In genomic region chr3:33439421-33440327, GRCh38 we compare ENCODE assay signal across 8 cellular contexts. TPM values are rescaled to one million over a fixed set of nuclear protein-coding genes. Genes with fewer than 3 reads are reported as not detected.
DNase-seq lines count a peak whose midpoint lies in the region; ATAC-seq and TF ChIP-seq lines count a peak whose summit lies in the region.

No MANE protein-coding gene starts in this region.

- POLR2A ChIA-PET in AG04449 (lab: Yijun Ruan, JAX), result interaction anchor here (0.8 to 1.1 kb wide), 2 partner anchors 45 to 308 kb away, joined by 3 read pairs; no protein-coding TSS in a partner anchor
- POLR2A ChIA-PET in Panc1 (lab: Charles Lee), result interaction anchor here (0.7 kb wide), 1 partner anchor 105 kb away, joined by 3 read pairs; no protein-coding TSS in a partner anchor

- H3K9me3 ChIP-seq in Panc1 (ENCODE audit: control insufficient read depth, insufficient read depth, low read depth, low read length) (no peaks in the 10 kb centered on the region), neutrophil (no peaks in the 10 kb centered on the region), tibial nerve (no peaks in the 10 kb centered on the region)

- no TSS peak for BruUV-seq in Panc1 (replicated peaks; lab: Mats Ljungman, UMichigan)

- H3K27me3 ChIP-seq in Panc1 (ENCODE audit: control insufficient read depth, insufficient read depth, low read length), result no peaks in the 10 kb centered on the region
- no peaks in the 10 kb centered on the region for H3K27me3 ChIP-seq in neutrophil
- no peaks in the 10 kb centered on the region for H3K27me3 ChIP-seq in tibial nerve

- intact Hi-C loops in Panc1 (cut with micrococcal nuclease; ENCODE audit: unreplicated experiment), result no loop called here

- TF ChIP-seq CTCF in AG04449 (IDR thresholded peaks at IDR 0.05; ENCODE audit: insufficient read depth, low read length, missing control alignments), result peak; percentile 27
- peak; percentile 36 for TF ChIP-seq CTCF in Panc1 (IDR thresholded peaks at IDR 0.05)
- TF ChIP-seq CTCF in neutrophil (IDR thresholded peaks at IDR 0.05), result no peak
- TF ChIP-seq CTCF in tibial nerve (IDR thresholded peaks at IDR 0.05), result peak; percentile 20 to 62 (median 58)

- peak; percentile 1 for ATAC-seq in GM18499 (IDR thresholded peaks at IDR 0.05; ENCODE audit: insufficient read depth, unreplicated experiment)
- peak; percentile 14 for ATAC-seq in HG02938 (IDR thresholded peaks at IDR 0.05; ENCODE audit: unreplicated experiment)
- ATAC-seq in Panc1, result peak; percentile 2; the same call in 1 of the 2 replicates

- no peak for DNase-seq in AG04449 (ENCODE audit: low read depth, low spot score)
- no peak for DNase-seq in Panc1 (ENCODE audit: low read depth, low spot score)
- peak; percentile 16 to 37 (median 24) for DNase-seq in activated naive CD4-positive, alpha-beta T cell (lab: John Stamatoyannopoulos, UW)
- DNase-seq in globus pallidus (ENCODE audit: low spot score), result peak; percentile 47
- peak; percentile 20 to 23 for DNase-seq in tibial nerve (ENCODE audit: low spot score in 2 of 2)

- H3K27ac ChIP-seq in Panc1 (ENCODE audit: low read length) (peak overlapping the region; percentile 89), neutrophil (peak overlapping the region; percentile 90), tibial nerve (peak overlapping the region; percentile 76 to 98 (median 96))

- H3K36me3 ChIP-seq in Panc1 (ENCODE audit: control insufficient read depth, insufficient read depth, low read length), result no peaks in the 10 kb centered on the region; the same call in 1 of the 2 replicates
- no peaks in the 10 kb centered on the region for H3K36me3 ChIP-seq in neutrophil
- H3K36me3 ChIP-seq in tibial nerve, result no peaks in the 10 kb centered on the region

- peak in 1 of 2 donors; percentile 6 for TF ChIP-seq EP300 in tibial nerve (IDR thresholded peaks at IDR 0.05)

- 0 to 1% methylated on average over 16 to 18 of the region's 99 CpGs for WGBS in tibial nerve, 2 donors

- H3K4me3 ChIP-seq in AG04449 (ENCODE audit: low read depth, low read length) (peak overlapping the region; percentile 88), Panc1 (ENCODE audit: low read depth in 2 of 2, low read length in 2 of 2) (peak overlapping the region; percentile 82 to 85), neutrophil (ENCODE audit: low read depth in 1 of 2, low read length in 1 of 2) (peak overlapping the region; percentile 81 to 100), tibial nerve (peak overlapping the region; percentile 76 to 89 (median 86))

- TF ChIP-seq POLR2A in tibial nerve (IDR thresholded peaks at IDR 0.05), result peak in 1 of 2 donors; percentile 35

- in situ Hi-C loops in Panc1 (cut with HindIII; ENCODE audit: low pct_unique_long_range_greater_than_20kb, low sequenced_read_pairs), result no loop called here

- CTCF ChIA-PET in AG04449 (lab: Yijun Ruan, JAX), result interaction anchor here (0.8 to 3.9 kb wide), 4 partner anchors 11 to 337 kb away, joined by 4 to 18 read pairs (median 10); no protein-coding TSS in a partner anchor
- CTCF ChIA-PET in Panc1 (lab: Charles Lee), result no interaction called here

- H3K4me1 ChIP-seq in Panc1 (ENCODE audit: control insufficient read depth, insufficient read depth, low read length) (peaks cover 11% of the 10 kb centered on the region), neutrophil (ENCODE audit: control insufficient read depth in 1 of 2, insufficient read depth in 1 of 2, low read depth in 1 of 2, low read length in 1 of 2) (peaks cover 33% of the 10 kb centered on the region in 2 experiments), tibial nerve (peaks cover 4 to 52% (median 25%) of the 10 kb centered on the region in 4 donors)

RNA-seq across cellular contexts. Expression of gene UBP1, which starts 0.5 kb away (rescaled TPM):
- total RNA-seq in Panc1 (2021; ENCODE audit: unreplicated experiment), result 62.4 TPM
- 32.1 TPM for polyA plus RNA-seq in Panc1 (2012; ENCODE audit: insufficient read length)
- total RNA-seq in tibial nerve, result 10 to 100 TPM; 51.4 to 71.4 (median 53.9) TPM

Comparison
In these comparisons a context has a peak if more than half of its experiments do, and no peak if none do; other contexts are left out.
1. DNase-seq: peak in activated naive CD4-positive, alpha-beta T cell (4 of 4), globus pallidus (single experiment) and tibial nerve (2 of 2); none in AG04449 (single experiment) and Panc1 (single experiment).
2. Peak in every context shown above with its lines, with median percentiles within 50 percentile points of each other: H3K4me3 ChIP-seq, ATAC-seq and H3K27ac ChIP-seq.